In genomic region chr9:81519816-81520215, GRCh38 we compare ENCODE assay signal across 24 cellular contexts.
DNase-seq lines count a peak whose midpoint lies in the region; ATAC-seq and FAIRE-seq lines count a peak whose summit lies in the region.
"Had no signal": no experiment of that assay in that cellular context is flagged by ENCODE, and none has a peak within 500 bp of the region (broad histone marks: within the 10 kb centered on the region; RNA-seq: fewer than 3 reads in every experiment).

No MANE protein-coding gene starts in this region.

- peak; percentile 63 for DNase-seq in DMS53 (lab: John Stamatoyannopoulos, UW)
- DNase-seq in DMS53 treated with DMSO at 0.1 percent for 48 hours (lab: John Stamatoyannopoulos, UW; ENCODE audit: unreplicated experiment), result no peak
- DNase-seq in M059J (ENCODE audit: low read depth), result peak; percentile 51
- DNase-seq in iris pigment epithelial cell (ENCODE audit: low read depth), result peak; percentile 18
- no peak for DNase-seq in urothelium cell line (ENCODE audit: low spot score)
- no peak for DNase-seq in NCI-H2196 (lab: John Stamatoyannopoulos, UW; ENCODE audit: unreplicated experiment)
- DNase-seq: ACHN; BE2C; CD8-positive, alpha-beta memory T cell; DMS 273 treated with DMSO at 0.1 percent for 48 hours; DND-41; GM23248; NCI-H1092; NCI-H1417 treated with DMSO at 0.1 percent for 48 hours; NCI-H1694 treated with DMSO at 0.1 percent for 48 hours; NCI-H2081; NCI-H2171 treated with DMSO at 0.1 percent for 48 hours; NCI-H524; PC-9; Right ventricle myocardium superior; RPMI8226 had no signal

- ATAC-seq in GM18868 (IDR thresholded peaks at IDR 0.05; ENCODE audit: unreplicated experiment) (no peak), GM21447 (IDR thresholded peaks at IDR 0.05; ENCODE audit: unreplicated experiment) (no peak)

- peak; percentile 46 for FAIRE-seq in urothelium cell line (lab: Jason Lieb, UNC)
- FAIRE-seq: GM12892 had no signal

Comparison
In these comparisons a context has a peak if more than half of its experiments do, and no peak if none do; other contexts are left out.
1. DNase-seq: peak in DMS53 (single experiment), M059J (single experiment) and iris pigment epithelial cell (single experiment); none in DMS53 treated with DMSO at 0.1 percent for 48 hours (single experiment), urothelium cell line (single experiment) and NCI-H2196 (single experiment).